ENCODE assay signal across 40 cellular contexts in the genomic region with DNA sequence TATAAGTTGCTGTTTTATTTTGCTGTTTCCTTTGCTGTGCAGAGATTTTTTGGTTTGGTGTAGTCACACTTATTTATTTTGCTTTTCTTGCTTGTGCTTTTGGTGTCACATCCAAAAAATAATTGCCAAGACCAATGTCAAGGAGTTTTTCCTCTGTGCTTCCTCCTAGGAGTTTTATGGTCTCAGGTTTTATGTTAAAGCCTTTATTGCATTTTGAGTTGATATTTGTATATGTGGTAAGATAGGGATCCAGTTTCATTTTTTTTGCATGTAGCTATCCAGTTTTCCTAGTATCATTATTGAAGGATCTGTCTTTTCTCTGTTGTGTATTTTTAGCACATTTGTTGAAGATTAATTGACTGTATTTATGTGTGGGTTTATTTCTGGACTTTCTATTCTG.
"Had no signal": no experiment of that assay in that cellular context is flagged by ENCODE, and none has a peak within 500 bp of the region (broad histone marks: within the 10 kb centered on the region; RNA-seq: fewer than 3 reads in every experiment).

No MANE protein-coding gene starts in this region.

- H3K9me3 ChIP-seq: adrenal gland, ascending aorta, body of pancreas, breast epithelium had no signal

- H3K4me3 Mint-ChIP-seq: activated naive CD4-positive, alpha-beta T cell treated with anti-CD3 and anti-CD28 coated beads for 36 hours; activated naive CD4-positive, alpha-beta T cell treated with anti-CD3 and anti-CD28 coated beads, Interleukin-2, amount 10 ng/mL, durations not matched to agents 7 days and 5 days; activated naive CD4-positive, alpha-beta T cell treated with anti-CD3 and anti-CD28 coated beads, Interleukin-2, amount 50 U/mL, for 24 hours; activated naive CD8-positive, alpha-beta T cell; activated naive CD8-positive, alpha-beta T cell treated with anti-CD3 and anti-CD28 coated beads for 36 hours; activated naive CD8-positive, alpha-beta T cell treated with anti-CD3 and anti-CD28 coated beads, Interleukin-2, amount 10 ng/mL, durations not matched to agents 7 days and 5 days; activated naive CD8-positive, alpha-beta T cell treated with anti-CD3 and anti-CD28 coated beads, Interleukin-2, amount 50 U/mL, for 24 hours; activated T-cell treated with anti-CD3 and anti-CD28 coated beads, Interleukin-2, amount 50 U/mL, for 24 hours; activated T-cell treated with anti-CD3 and anti-CD28 coated beads, Interleukin-2, amount 50 U/mL, for 4 hours; activated T-cell treated with anti-CD3 and anti-CD28 coated beads, Interleukin-2, amount 50 U/mL, for 72 hours; activated T-helper 1 cell treated with anti-CD3 and anti-CD28 coated beads, Interleukin-12 subunit alpha, Interleukin-12 subunit beta, Interleukin-2, Interleukin-4 antibody, amounts not matched to agents 30 ng/mL and 10 ng/mL and 1 ng/mL, durations not matched to agents 14 hours and 24 hours and 36 hours; activated T-helper 17 cell treated with anti-CD3 and anti-CD28 coated beads, Interleukin-2, amount 50 U/mL, for 72 hours; brain; central memory CD8-positive, alpha-beta T cell had no signal

- H3K27ac ChIP-seq: adrenal gland, ascending aorta, body of pancreas, brain microvascular endothelial cell, breast epithelium, cardiac muscle cell had no signal

- H3K27ac Mint-ChIP-seq: activated naive CD4-positive, alpha-beta T cell treated with anti-CD3 and anti-CD28 coated beads for 36 hours; activated naive CD4-positive, alpha-beta T cell treated with anti-CD3 and anti-CD28 coated beads, Interleukin-2, amount 10 ng/mL, durations not matched to agents 7 days and 5 days; activated naive CD4-positive, alpha-beta T cell treated with anti-CD3 and anti-CD28 coated beads, Interleukin-2, amount 50 U/mL, for 24 hours; activated naive CD4-positive, alpha-beta T cell treated with anti-CD3 and anti-CD28 coated beads, Interleukin-2, amount 50 U/mL, for 72 hours; activated naive CD8-positive, alpha-beta T cell; activated naive CD8-positive, alpha-beta T cell treated with anti-CD3 and anti-CD28 coated beads for 36 hours; activated naive CD8-positive, alpha-beta T cell treated with anti-CD3 and anti-CD28 coated beads, Interleukin-2, amount 10 ng/mL, durations not matched to agents 7 days and 5 days; activated naive CD8-positive, alpha-beta T cell treated with anti-CD3 and anti-CD28 coated beads, Interleukin-2, amount 50 U/mL, for 24 hours; activated T-cell treated with anti-CD3 and anti-CD28 coated beads, Interleukin-2, amount 50 U/mL, for 24 hours; activated T-helper 1 cell treated with anti-CD3 and anti-CD28 coated beads, Interleukin-12 subunit alpha, Interleukin-12 subunit beta, Interleukin-2, Interleukin-4 antibody, amounts not matched to agents 30 ng/mL and 10 ng/mL and 1 ng/mL, durations not matched to agents 14 hours and 24 hours and 36 hours; activated T-helper 17 cell treated with anti-CD3 and anti-CD28 coated beads, Interleukin-2, amount 50 U/mL, for 72 hours; activated T-helper 2 cell treated with anti-CD3 and anti-CD28 coated beads, Interferon-gamma antibody, Interleukin-2, Interleukin-4, amounts not matched to agents 10 μg/mL and 5 μg/mL and 100 μg/mL, durations not matched to agents 14 hours and 24 hours and 36 hours; brain had no signal

- FAIRE-seq: astrocyte, bronchial epithelial cell had no signal

- H3K4me3 ChIP-seq: adrenal gland, ascending aorta, body of pancreas, breast epithelium, cardiac muscle cell had no signal

- DNase-seq: activated effector memory CD4-positive, alpha-beta T cell treated with anti-CD3 and anti-CD28 coated beads, Interleukin-2, amount 50 U/mL, for 16 hours; activated gamma-delta T cell; activated gamma-delta T cell treated with Interleukin-2 at 50 U/mL for 16 hours; activated naive CD4-positive, alpha-beta T cell; activated naive CD4-positive, alpha-beta T cell treated with anti-CD3 and anti-CD28 coated beads for 36 hours; activated naive CD4-positive, alpha-beta T cell treated with anti-CD3 and anti-CD28 coated beads, Interleukin-2, amount 10 ng/mL, durations not matched to agents 7 days and 5 days; activated naive CD4-positive, alpha-beta T cell treated with anti-CD3 and anti-CD28 coated beads, Interleukin-2, amount 50 U/mL, for 16 hours; activated naive CD4-positive, alpha-beta T cell treated with Interleukin-2 at 50 U/mL for 16 hours; activated naive CD8-positive, alpha-beta T cell treated with anti-CD3 and anti-CD28 coated beads for 36 hours; activated naive CD8-positive, alpha-beta T cell treated with anti-CD3 and anti-CD28 coated beads, Interleukin-2, amount 10 ng/mL, durations not matched to agents 7 days and 5 days; activated naive CD8-positive, alpha-beta T cell treated with anti-CD3 and anti-CD28 coated beads, Interleukin-2, amount 50 U/mL, for 24 hours; activated T-cell treated with anti-CD3 and anti-CD28 coated beads for 4 hours; activated T-cell treated with anti-CD3 and anti-CD28 coated beads, Interleukin-2, amount 50 U/mL, for 1 hour; activated T-cell treated with anti-CD3 and anti-CD28 coated beads, Interleukin-2, amount 50 U/mL, for 24 hours; activated T-cell treated with anti-CD3 and anti-CD28 coated beads, Interleukin-2, amount 50 U/mL, for 4 hours; activated T-cell treated with anti-CD3 and anti-CD28 coated beads, Interleukin-2, amount 50 U/mL, for 48 hours; activated T-cell treated with anti-CD3 and anti-CD28 coated beads, Interleukin-2, amount 50 U/mL, for 72 hours; adrenal gland; amniotic stem cell; amygdala; anterior cingulate cortex; aorta; body of pancreas; brain microvascular endothelial cell; caudate nucleus; central memory CD4-positive, alpha-beta T cell; cerebellar nuclear complex had no signal

- H3K27me3 Mint-ChIP-seq: activated naive CD4-positive, alpha-beta T cell treated with anti-CD3 and anti-CD28 coated beads, Interleukin-2, amount 10 ng/mL, durations not matched to agents 7 days and 5 days had no signal

- H3K4me1 Mint-ChIP-seq: activated naive CD4-positive, alpha-beta T cell treated with anti-CD3 and anti-CD28 coated beads, Interleukin-2, amount 10 ng/mL, durations not matched to agents 7 days and 5 days; activated naive CD4-positive, alpha-beta T cell treated with anti-CD3 and anti-CD28 coated beads, Interleukin-2, amount 50 U/mL, for 24 hours; activated naive CD8-positive, alpha-beta T cell treated with anti-CD3 and anti-CD28 coated beads for 36 hours; activated naive CD8-positive, alpha-beta T cell treated with anti-CD3 and anti-CD28 coated beads, Interleukin-2, amount 10 ng/mL, durations not matched to agents 7 days and 5 days; activated naive CD8-positive, alpha-beta T cell treated with anti-CD3 and anti-CD28 coated beads, Interleukin-2, amount 50 U/mL, for 24 hours; activated T-helper 17 cell treated with anti-CD3 and anti-CD28 coated beads, Interleukin-2, amount 50 U/mL, for 72 hours; brain; central memory CD8-positive, alpha-beta T cell had no signal

- H3K4me1 ChIP-seq: ascending aorta, breast epithelium had no signal

- H3K36me3 Mint-ChIP-seq: activated naive CD4-positive, alpha-beta T cell treated with anti-CD3 and anti-CD28 coated beads, Interleukin-2, amount 10 ng/mL, durations not matched to agents 7 days and 5 days; activated naive CD4-positive, alpha-beta T cell treated with anti-CD3 and anti-CD28 coated beads, Interleukin-2, amount 50 U/mL, for 24 hours; activated naive CD4-positive, alpha-beta T cell treated with anti-CD3 and anti-CD28 coated beads, Interleukin-2, amount 50 U/mL, for 72 hours; activated naive CD8-positive, alpha-beta T cell; activated naive CD8-positive, alpha-beta T cell treated with anti-CD3 and anti-CD28 coated beads for 36 hours; activated naive CD8-positive, alpha-beta T cell treated with anti-CD3 and anti-CD28 coated beads, Interleukin-2, amount 10 ng/mL, durations not matched to agents 7 days and 5 days; brain had no signal

- ATAC-seq: activated naive CD4-positive, alpha-beta T cell treated with anti-CD3 and anti-CD28 coated beads, Interleukin-2, amount 50 U/mL, for 72 hours; activated naive CD8-positive, alpha-beta T cell treated with anti-CD3 and anti-CD28 coated beads, Interleukin-2, amount 50 U/mL, for 24 hours; activated T-cell treated with anti-CD3 and anti-CD28 coated beads, Interleukin-2, amount 50 U/mL, for 4 hours; activated T-cell treated with anti-CD3 and anti-CD28 coated beads, Interleukin-2, amount 50 U/mL, for 72 hours; activated T-helper 17 cell treated with anti-CD3 and anti-CD28 coated beads, Interleukin-2, amount 50 U/mL, for 72 hours; body of pancreas had no signal

- H3K9me3 Mint-ChIP-seq: activated naive CD4-positive, alpha-beta T cell treated with anti-CD3 and anti-CD28 coated beads, Interleukin-2, amount 10 ng/mL, durations not matched to agents 7 days and 5 days; activated naive CD4-positive, alpha-beta T cell treated with anti-CD3 and anti-CD28 coated beads, Interleukin-2, amount 50 U/mL, for 72 hours; activated naive CD8-positive, alpha-beta T cell treated with anti-CD3 and anti-CD28 coated beads for 36 hours; activated naive CD8-positive, alpha-beta T cell treated with anti-CD3 and anti-CD28 coated beads, Interleukin-2, amount 10 ng/mL, durations not matched to agents 7 days and 5 days; activated naive CD8-positive, alpha-beta T cell treated with anti-CD3 and anti-CD28 coated beads, Interleukin-2, amount 50 U/mL, for 24 hours; activated T-cell treated with anti-CD3 and anti-CD28 coated beads, Interleukin-2, amount 50 U/mL, for 24 hours; activated T-cell treated with anti-CD3 and anti-CD28 coated beads, Interleukin-2, amount 50 U/mL, for 72 hours; activated T-helper 1 cell treated with anti-CD3 and anti-CD28 coated beads, Interleukin-12 subunit alpha, Interleukin-12 subunit beta, Interleukin-2, Interleukin-4 antibody, amounts not matched to agents 30 ng/mL and 10 ng/mL and 1 ng/mL, durations not matched to agents 14 hours and 24 hours and 36 hours; activated T-helper 17 cell treated with anti-CD3 and anti-CD28 coated beads, Interleukin-2, amount 50 U/mL, for 72 hours; activated T-helper 2 cell treated with anti-CD3 and anti-CD28 coated beads, Interferon-gamma antibody, Interleukin-2, Interleukin-4, amounts not matched to agents 10 μg/mL and 5 μg/mL and 100 μg/mL, durations not matched to agents 14 hours and 24 hours and 36 hours; central memory CD8-positive, alpha-beta T cell had no signal

- H3K27me3 ChIP-seq: adrenal gland, ascending aorta, body of pancreas, brain microvascular endothelial cell, breast epithelium, cardiac muscle cell had no signal

- H3K36me3 ChIP-seq: breast epithelium, cardiac muscle cell had no signal
